Comparison of ENCODE assay signal across 19 cellular contexts in genomic region chr1:56170784-56171320, GRCh38.
A peak's percentile ranks its signal among the peaks of the same experiment; 100 is the strongest.
DNase-seq lines count a peak whose midpoint lies in the region; ATAC-seq, FAIRE-seq and TF ChIP-seq lines count a peak whose summit lies in the region.
"Had no signal": no experiment of that assay in that cellular context is flagged by ENCODE, and none has a peak within 500 bp of the region (broad histone marks: within the 10 kb centered on the region; RNA-seq: fewer than 3 reads in every experiment).

No MANE protein-coding gene starts in this region.

- no peak overlapping the region for H2BK120ac ChIP-seq in H9 (ENCODE audit: low read depth, low read length, poor library complexity, severe bottlenecking)

- no peak overlapping the region for H3K18ac ChIP-seq in H9 (ENCODE audit: insufficient read length, low read depth, low read length)

- H3K27me3 ChIP-seq in DND-41 (ENCODE audit: insufficient read depth, low read length, poor library complexity), result no peaks in the 10 kb centered on the region
- no peaks in the 10 kb centered on the region for H3K27me3 ChIP-seq in H9 (ENCODE audit: insufficient read depth, low read length)
- no peaks in the 10 kb centered on the region for H3K27me3 ChIP-seq in ascending aorta
- H3K27me3 ChIP-seq in HAP-1 (ENCODE audit: low read depth), result no peaks in the 10 kb centered on the region

- H3K27me3 Mint-ChIP-seq in H9 (ENCODE audit: low read depth) (no peaks in the 10 kb centered on the region), osteocyte (ENCODE audit: unreplicated experiment) (no peaks in the 10 kb centered on the region)
- H3K27me3 Mint-ChIP-seq: CD4-positive, CD25-positive, alpha-beta regulatory T cell had no signal

- no peak for TF ChIP-seq CTCF in DND-41 (IDR thresholded peaks at IDR 0.05; ENCODE audit: borderline replicate concordance, extremely low read depth, low read length, poor library complexity, severe bottlenecking)
- no peak for TF ChIP-seq CTCF in H9 (conservative IDR thresholded peaks at IDR 0.05)
- TF ChIP-seq CTCF in ascending aorta (IDR thresholded peaks at IDR 0.05), result no peak
- no peak for TF ChIP-seq CTCF in osteocyte (IDR thresholded peaks at IDR 0.05)

- no peaks in the 10 kb centered on the region for H3K79me1 ChIP-seq in H9 (ENCODE audit: insufficient read depth, low read depth, low read length, poor library complexity, severe bottlenecking)

- no peak for FAIRE-seq in GM12891 (lab: Jason Lieb, UNC)
- FAIRE-seq: HTR-8/SVneo had no signal

- H3T11ph ChIP-seq in H9 (ENCODE audit: low read length), result no peak overlapping the region

- H3K4me2 ChIP-seq in DND-41 (ENCODE audit: insufficient read depth, low read length) (no peak overlapping the region), H9 (ENCODE audit: insufficient read depth, insufficient read length, low read length) (no peak overlapping the region)

- H2BK15ac ChIP-seq in H9 (ENCODE audit: low read depth, low read length), result no peak overlapping the region

- no peak overlapping the region for H4K91ac ChIP-seq in H9 (ENCODE audit: insufficient read length, low read depth, low read length)

- no peak for DNase-seq in DND-41
- DNase-seq in H9, result no peak
- DNase-seq in ascending aorta (ENCODE audit: low spot score in 2 of 2), result no peak
- no peak for DNase-seq in osteocyte (ENCODE audit: extremely low spot score, unreplicated experiment)
- DNase-seq in HAP-1 (ENCODE audit: low spot score in 2 of 2), result no peak
- DNase-seq in GM12891 (ENCODE audit: insufficient read length, low spot score), result no peak
- DNase-seq: CD4-positive, CD25-positive, alpha-beta regulatory T cell; HCEC 1CT; NCI-H1105; NCI-H146; NCI-H2029; NCI-H226; NCI-H510A treated with DMSO at 0.1 percent for 48 hours; NCI-H748 treated with DMSO at 0.1 percent for 48 hours; SHP77 had no signal

- H3K79me2 ChIP-seq in DND-41 (ENCODE audit: insufficient read depth, low read length) (no peaks in the 10 kb centered on the region), H9 (ENCODE audit: insufficient read depth, low read length) (no peaks in the 10 kb centered on the region)

- H3K9ac ChIP-seq in DND-41 (ENCODE audit: low read depth, low read length) (no peak overlapping the region), H9 (ENCODE audit: extremely low read depth, insufficient read length, low read length) (no peak overlapping the region)

- H3K9me3 Mint-ChIP-seq in H9, result peaks cover 0 to 5% of the 10 kb centered on the region in 2 experiments; a peak in 1 of 5 replicates
- no peaks in the 10 kb centered on the region for H3K9me3 Mint-ChIP-seq in osteocyte (ENCODE audit: unreplicated experiment)
- H3K9me3 Mint-ChIP-seq: IgD-negative memory B cell had no signal

- H2BK12ac ChIP-seq in H9 (ENCODE audit: insufficient read length, low read depth, low read length), result no peak overlapping the region

- H3K4me3 Mint-ChIP-seq in H9 (no peak overlapping the region), osteocyte (ENCODE audit: unreplicated experiment) (no peak overlapping the region)
- H3K4me3 Mint-ChIP-seq: CD4-positive, CD25-positive, alpha-beta regulatory T cell; IgD-negative memory B cell had no signal

- no peak overlapping the region for H2AK5ac ChIP-seq in H9 (ENCODE audit: insufficient read length, low read length)

- H3K4me3 ChIP-seq in DND-41 (ENCODE audit: low read depth in 1 of 2, low read length in 2 of 2) (no peak overlapping the region), ascending aorta (no peak overlapping the region), HAP-1 (no peak overlapping the region)
- H3K4me3 ChIP-seq: SK-N-MC had no signal

- no peak overlapping the region for H3K23ac ChIP-seq in H9 (ENCODE audit: insufficient read length, low read depth, low read length)

- WGBS in H9 (ENCODE audit: extremely low coverage, insufficient read length, low lambda C conversion rate), result no CpG with 5 or more reads among the region's 4 CpGs

- H3K4me1 Mint-ChIP-seq in H9 (peaks cover 16% of the 10 kb centered on the region in 2 experiments), osteocyte (ENCODE audit: unreplicated experiment) (peaks cover 44% of the 10 kb centered on the region)
- H3K4me1 Mint-ChIP-seq: CD4-positive, CD25-positive, alpha-beta regulatory T cell; IgD-negative memory B cell had no signal

- H4K8ac ChIP-seq in H9 (replicated peaks; ENCODE audit: insufficient read length, low read depth, low read length), result no peak overlapping the region

- ATAC-seq in DND-41 (ENCODE audit: insufficient read depth, low read depth) (no peak), HG03520 (IDR thresholded peaks at IDR 0.05; ENCODE audit: unreplicated experiment) (no peak)

- no peaks in the 10 kb centered on the region for H4K20me1 ChIP-seq in DND-41 (ENCODE audit: insufficient read depth, low read length)
- no peaks in the 10 kb centered on the region for H4K20me1 ChIP-seq in H9 (ENCODE audit: control insufficient read depth, insufficient read depth, insufficient read length)

- in situ Hi-C loops in HAP-1 (cut with MboI; ENCODE audit: low sequenced_read_pairs), result no loop called here

- H3K27ac Mint-ChIP-seq in H9 (no peak overlapping the region; a peak in 1 of 7 replicates), osteocyte (ENCODE audit: unreplicated experiment) (peak overlapping the region; percentile 43)
- H3K27ac Mint-ChIP-seq: CD4-positive, CD25-positive, alpha-beta regulatory T cell; IgD-negative memory B cell had no signal

- H3K23me2 ChIP-seq in H9 (ENCODE audit: insufficient read length, low read depth, low read length, poor library complexity, severe bottlenecking), result no peaks in the 10 kb centered on the region

- no peak overlapping the region for H3K4ac ChIP-seq in H9 (ENCODE audit: low read depth, low read length)

- no peaks in the 10 kb centered on the region for H3K36me3 ChIP-seq in DND-41 (ENCODE audit: insufficient read depth, low read length)
- H3K36me3 ChIP-seq in ascending aorta, result no peaks in the 10 kb centered on the region
- H3K36me3 ChIP-seq in HAP-1 (replicated peaks), result no peaks in the 10 kb centered on the region

- no peak for TF ChIP-seq POLR2A in GM12891 (IDR thresholded peaks at IDR 0.05; ENCODE audit: low read depth, low read length)

- no peak overlapping the region for H2BK20ac ChIP-seq in H9 (ENCODE audit: low read depth, low read length, poor library complexity, severe bottlenecking)

- H3K14ac ChIP-seq in H9 (ENCODE audit: insufficient read depth, low read length), result no peak overlapping the region

- H4K5ac ChIP-seq in H9 (ENCODE audit: insufficient read length, low read depth, low read length), result no peak overlapping the region

- H3K27ac ChIP-seq in DND-41 (ENCODE audit: low read length) (no peak overlapping the region), H9 (ENCODE audit: insufficient read length, low read depth, low read length) (no peak overlapping the region), ascending aorta (peak overlapping the region; percentile 41 to 47)
- H3K27ac ChIP-seq: SK-N-MC had no signal

- H3K9me3 ChIP-seq in DND-41 (ENCODE audit: insufficient read depth, low read length, severe bottlenecking), result no peaks in the 10 kb centered on the region
- H3K9me3 ChIP-seq in H9 (ENCODE audit: control insufficient read depth, low read depth, low read length), result no peaks in the 10 kb centered on the region
- H3K9me3 ChIP-seq in ascending aorta, result no peaks in the 10 kb centered on the region
- no peaks in the 10 kb centered on the region for H3K9me3 ChIP-seq in HAP-1

- H3K56ac ChIP-seq in H9 (ENCODE audit: insufficient read length, low read depth, low read length), result no peak overlapping the region

- peaks cover 4% of the 10 kb centered on the region for H3K4me1 ChIP-seq in DND-41 (ENCODE audit: insufficient read depth, low read length)
- H3K4me1 ChIP-seq in H9 (ENCODE audit: insufficient read depth, low read length), result peaks cover 4% of the 10 kb centered on the region; the same call in 1 of the 2 replicates
- H3K4me1 ChIP-seq in ascending aorta, result peaks cover 3 to 12% of the 10 kb centered on the region in 2 donors
- no peaks in the 10 kb centered on the region for H3K4me1 ChIP-seq in HAP-1

- intact Hi-C loops in ascending aorta (cut with DNase I), result no loop called here

- H3K36me3 Mint-ChIP-seq in H9 (ENCODE audit: insufficient read depth in 1 of 3, low read depth in 3 of 3) (peaks cover 0 to 11% (median 0%) of the 10 kb centered on the region in 3 experiments; a peak in 1 of 7 replicates), osteocyte (ENCODE audit: unreplicated experiment) (no peaks in the 10 kb centered on the region)
- H3K36me3 Mint-ChIP-seq: CD4-positive, CD25-positive, alpha-beta regulatory T cell; IgD-negative memory B cell had no signal

- peak overlapping the region; percentile 49 for H2AFZ ChIP-seq in DND-41 (ENCODE audit: low read depth, low read length)
- peak overlapping the region; percentile 22 for H2AFZ ChIP-seq in H9 (ENCODE audit: low read length)

- H2BK5ac ChIP-seq in H9 (ENCODE audit: insufficient read length, low read length), result no peak overlapping the region

TF ChIP-seq in GM12891, 5 proteins besides CTCF, POLR2A, EP300 and RAD21:
- TF ChIP-seq POU2F2 (IDR thresholded peaks at IDR 0.05; ENCODE audit: low read depth, low read length), result no peak
- no peak for TF ChIP-seq SPI1 (IDR thresholded peaks at IDR 0.05; ENCODE audit: low read depth, low read length)
- TF ChIP-seq TAF1 (IDR thresholded peaks at IDR 0.05; ENCODE audit: low read depth, low read length), result no peak
- no peak for TF ChIP-seq PAX5 (IDR thresholded peaks at IDR 0.05; ENCODE audit: insufficient read depth, low read length, severe bottlenecking)
- no peak for TF ChIP-seq POLR2AphosphoS5 (IDR thresholded peaks at IDR 0.05; ENCODE audit: low read depth, low read length)

Comparison
In these comparisons a context has a peak if more than half of its experiments do, and no peak if none do; other contexts are left out.
1. H3K27ac ChIP-seq: peak in ascending aorta (2 of 2); none in DND-41 (single experiment) and H9 (single experiment).